1 cellular context compared by ENCODE assay signal in genomic region chr11:73087730-73088129, GRCh38.
TF ChIP-seq lines count a peak whose summit lies in the region.

No MANE protein-coding gene starts in this region.

TF ChIP-seq in GM12878, 131 proteins besides CTCF, POLR2A, EP300 and RAD21 (continued from another document):
- TF ChIP-seq, protein P1, sequence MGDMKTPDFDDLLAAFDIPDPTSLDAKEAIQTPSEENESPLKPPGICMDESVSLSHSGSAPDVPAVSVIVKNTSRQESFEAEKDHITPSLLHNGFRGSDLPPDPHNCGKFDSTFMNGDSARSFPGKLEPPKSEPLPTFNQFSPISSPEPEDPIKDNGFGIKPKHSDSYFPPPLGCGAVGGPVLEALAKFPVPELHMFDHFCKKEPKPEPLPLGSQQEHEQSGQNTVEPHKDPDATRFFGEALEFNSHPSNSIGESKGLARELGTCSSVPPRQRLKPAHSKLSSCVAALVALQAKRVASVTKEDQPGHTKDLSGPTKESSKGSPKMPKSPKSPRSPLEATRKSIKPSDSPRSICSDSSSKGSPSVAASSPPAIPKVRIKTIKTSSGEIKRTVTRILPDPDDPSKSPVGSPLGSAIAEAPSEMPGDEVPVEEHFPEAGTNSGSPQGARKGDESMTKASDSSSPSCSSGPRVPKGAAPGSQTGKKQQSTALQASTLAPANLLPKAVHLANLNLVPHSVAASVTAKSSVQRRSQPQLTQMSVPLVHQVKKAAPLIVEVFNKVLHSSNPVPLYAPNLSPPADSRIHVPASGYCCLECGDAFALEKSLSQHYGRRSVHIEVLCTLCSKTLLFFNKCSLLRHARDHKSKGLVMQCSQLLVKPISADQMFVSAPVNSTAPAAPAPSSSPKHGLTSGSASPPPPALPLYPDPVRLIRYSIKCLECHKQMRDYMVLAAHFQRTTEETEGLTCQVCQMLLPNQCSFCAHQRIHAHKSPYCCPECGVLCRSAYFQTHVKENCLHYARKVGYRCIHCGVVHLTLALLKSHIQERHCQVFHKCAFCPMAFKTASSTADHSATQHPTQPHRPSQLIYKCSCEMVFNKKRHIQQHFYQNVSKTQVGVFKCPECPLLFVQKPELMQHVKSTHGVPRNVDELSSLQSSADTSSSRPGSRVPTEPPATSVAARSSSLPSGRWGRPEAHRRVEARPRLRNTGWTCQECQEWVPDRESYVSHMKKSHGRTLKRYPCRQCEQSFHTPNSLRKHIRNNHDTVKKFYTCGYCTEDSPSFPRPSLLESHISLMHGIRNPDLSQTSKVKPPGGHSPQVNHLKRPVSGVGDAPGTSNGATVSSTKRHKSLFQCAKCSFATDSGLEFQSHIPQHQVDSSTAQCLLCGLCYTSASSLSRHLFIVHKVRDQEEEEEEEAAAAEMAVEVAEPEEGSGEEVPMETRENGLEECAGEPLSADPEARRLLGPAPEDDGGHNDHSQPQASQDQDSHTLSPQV (IDR thresholded peaks at IDR 0.05), result no peak
- TF ChIP-seq NFXL1 (IDR thresholded peaks at IDR 0.05; ENCODE audit: borderline replicate concordance) (no peak), NBN (IDR thresholded peaks at IDR 0.05) (no peak), BCL11A (IDR thresholded peaks at IDR 0.05; ENCODE audit: low read depth, low read length) (no peak), SUPT20H (IDR thresholded peaks at IDR 0.05; ENCODE audit: borderline replicate concordance, control insufficient read depth, low read depth, low read length) (no peak), CBFB (IDR thresholded peaks at IDR 0.05; ENCODE audit: low read depth) (no peak), FOXK2 (IDR thresholded peaks at IDR 0.05) (no peak), NR2C2 (IDR thresholded peaks at IDR 0.05; ENCODE audit: borderline replicate concordance, control insufficient read depth, insufficient read length, low read depth) (no peak), YBX1 (IDR thresholded peaks at IDR 0.05) (no peak), RAD51 (IDR thresholded peaks at IDR 0.05) (no peak), HCFC1 (IDR thresholded peaks at IDR 0.05; ENCODE audit: low read length) (no peak), ASH2L (IDR thresholded peaks at IDR 0.05; ENCODE audit: borderline replicate concordance, low read depth) (no peak), HDAC2 (IDR thresholded peaks at IDR 0.05) (no peak), MEF2B (IDR thresholded peaks at IDR 0.05; ENCODE audit: partially characterized antibody, poor library complexity, severe bottlenecking) (no peak), BHLHE40 (IDR thresholded peaks at IDR 0.05; ENCODE audit: borderline replicate concordance in 1 of 2, low read depth in 2 of 2, low read length in 1 of 2) (peak; percentile 27 to 56; a peak in 1 of 4 replicates), CREM (IDR thresholded peaks at IDR 0.05; ENCODE audit: low read depth) (no peak), SPI1 (IDR thresholded peaks at IDR 0.05; ENCODE audit: borderline replicate concordance, insufficient read depth, low read depth, low read length) (peak; percentile 13; the same call in 1 of the 2 replicates), E2F4 (IDR thresholded peaks at IDR 0.05; ENCODE audit: low read depth, low read length) (no peak), ZNF384 (IDR thresholded peaks at IDR 0.05; ENCODE audit: borderline replicate concordance, low read depth, low read length) (no peak), SMC3 (IDR thresholded peaks at IDR 0.05; ENCODE audit: borderline replicate concordance, low read length) (no peak), NFIC (IDR thresholded peaks at IDR 0.05; ENCODE audit: low read depth, low read length) (0 out of 2 replicates have a peak, but pooled peaks have one; percentile 9), RELA (IDR thresholded peaks at IDR 0.05; ENCODE audit: borderline replicate concordance, partially characterized antibody) (no peak), CBX5 (IDR thresholded peaks at IDR 0.05; ENCODE audit: low read depth) (no peak), DPF2 (IDR thresholded peaks at IDR 0.05) (0 out of 2 replicates have a peak, but pooled peaks have one; percentile 28), NR2C1 (IDR thresholded peaks at IDR 0.05) (no peak), IKZF2 (IDR thresholded peaks at IDR 0.05) (peak; percentile 59 to 61), MXI1 (IDR thresholded peaks at IDR 0.05; ENCODE audit: low read depth, low read length) (no peak), ZZZ3 (IDR thresholded peaks at IDR 0.05; ENCODE audit: control insufficient read depth, insufficient read length, low read depth) (no peak), RUNX3 (IDR thresholded peaks at IDR 0.05; ENCODE audit: low read length) (peak; percentile 37), CEBPB (IDR thresholded peaks at IDR 0.05; ENCODE audit: borderline replicate concordance in 1 of 2, low read depth in 2 of 2, low read length in 2 of 2) (peak in 1 of 2 experiments; percentile 53; a peak in 1 of 4 replicates), POLR2AphosphoS2 (IDR thresholded peaks at IDR 0.05; ENCODE audit: low read depth, low read length) (no peak), CHD2 (IDR thresholded peaks at IDR 0.05; ENCODE audit: borderline replicate concordance, low read depth, low read length) (no peak), BRCA1 (IDR thresholded peaks at IDR 0.05; ENCODE audit: low read depth, low read length) (no peak), POU2F2 (IDR thresholded peaks at IDR 0.05; ENCODE audit: borderline replicate concordance, low read depth, low read length) (no peak), ETV6 (conservative IDR thresholded peaks at IDR 0.05 in 1 of 2, IDR thresholded peaks at IDR 0.05 in 1 of 2; ENCODE audit: borderline replicate concordance in 1 of 2, low read depth in 1 of 2) (no peak), BCLAF1 (IDR thresholded peaks at IDR 0.05) (no peak), EED (IDR thresholded peaks at IDR 0.05; ENCODE audit: low read depth) (peak; percentile 89), ATF7 (IDR thresholded peaks at IDR 0.05; ENCODE audit: low read depth) (no peak), HDGF (IDR thresholded peaks at IDR 0.05) (no peak)
- TF ChIP-seq, protein P2, sequence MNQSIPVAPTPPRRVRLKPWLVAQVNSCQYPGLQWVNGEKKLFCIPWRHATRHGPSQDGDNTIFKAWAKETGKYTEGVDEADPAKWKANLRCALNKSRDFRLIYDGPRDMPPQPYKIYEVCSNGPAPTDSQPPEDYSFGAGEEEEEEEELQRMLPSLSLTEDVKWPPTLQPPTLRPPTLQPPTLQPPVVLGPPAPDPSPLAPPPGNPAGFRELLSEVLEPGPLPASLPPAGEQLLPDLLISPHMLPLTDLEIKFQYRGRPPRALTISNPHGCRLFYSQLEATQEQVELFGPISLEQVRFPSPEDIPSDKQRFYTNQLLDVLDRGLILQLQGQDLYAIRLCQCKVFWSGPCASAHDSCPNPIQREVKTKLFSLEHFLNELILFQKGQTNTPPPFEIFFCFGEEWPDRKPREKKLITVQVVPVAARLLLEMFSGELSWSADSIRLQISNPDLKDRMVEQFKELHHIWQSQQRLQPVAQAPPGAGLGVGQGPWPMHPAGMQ (IDR thresholded peaks at IDR 0.05; ENCODE audit: borderline replicate concordance), result no peak
- TF ChIP-seq, protein P3, sequence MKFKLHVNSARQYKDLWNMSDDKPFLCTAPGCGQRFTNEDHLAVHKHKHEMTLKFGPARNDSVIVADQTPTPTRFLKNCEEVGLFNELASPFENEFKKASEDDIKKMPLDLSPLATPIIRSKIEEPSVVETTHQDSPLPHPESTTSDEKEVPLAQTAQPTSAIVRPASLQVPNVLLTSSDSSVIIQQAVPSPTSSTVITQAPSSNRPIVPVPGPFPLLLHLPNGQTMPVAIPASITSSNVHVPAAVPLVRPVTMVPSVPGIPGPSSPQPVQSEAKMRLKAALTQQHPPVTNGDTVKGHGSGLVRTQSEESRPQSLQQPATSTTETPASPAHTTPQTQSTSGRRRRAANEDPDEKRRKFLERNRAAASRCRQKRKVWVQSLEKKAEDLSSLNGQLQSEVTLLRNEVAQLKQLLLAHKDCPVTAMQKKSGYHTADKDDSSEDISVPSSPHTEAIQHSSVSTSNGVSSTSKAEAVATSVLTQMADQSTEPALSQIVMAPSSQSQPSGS (IDR thresholded peaks at IDR 0.05; ENCODE audit: low read length), result no peak
- TF ChIP-seq, protein P4, sequence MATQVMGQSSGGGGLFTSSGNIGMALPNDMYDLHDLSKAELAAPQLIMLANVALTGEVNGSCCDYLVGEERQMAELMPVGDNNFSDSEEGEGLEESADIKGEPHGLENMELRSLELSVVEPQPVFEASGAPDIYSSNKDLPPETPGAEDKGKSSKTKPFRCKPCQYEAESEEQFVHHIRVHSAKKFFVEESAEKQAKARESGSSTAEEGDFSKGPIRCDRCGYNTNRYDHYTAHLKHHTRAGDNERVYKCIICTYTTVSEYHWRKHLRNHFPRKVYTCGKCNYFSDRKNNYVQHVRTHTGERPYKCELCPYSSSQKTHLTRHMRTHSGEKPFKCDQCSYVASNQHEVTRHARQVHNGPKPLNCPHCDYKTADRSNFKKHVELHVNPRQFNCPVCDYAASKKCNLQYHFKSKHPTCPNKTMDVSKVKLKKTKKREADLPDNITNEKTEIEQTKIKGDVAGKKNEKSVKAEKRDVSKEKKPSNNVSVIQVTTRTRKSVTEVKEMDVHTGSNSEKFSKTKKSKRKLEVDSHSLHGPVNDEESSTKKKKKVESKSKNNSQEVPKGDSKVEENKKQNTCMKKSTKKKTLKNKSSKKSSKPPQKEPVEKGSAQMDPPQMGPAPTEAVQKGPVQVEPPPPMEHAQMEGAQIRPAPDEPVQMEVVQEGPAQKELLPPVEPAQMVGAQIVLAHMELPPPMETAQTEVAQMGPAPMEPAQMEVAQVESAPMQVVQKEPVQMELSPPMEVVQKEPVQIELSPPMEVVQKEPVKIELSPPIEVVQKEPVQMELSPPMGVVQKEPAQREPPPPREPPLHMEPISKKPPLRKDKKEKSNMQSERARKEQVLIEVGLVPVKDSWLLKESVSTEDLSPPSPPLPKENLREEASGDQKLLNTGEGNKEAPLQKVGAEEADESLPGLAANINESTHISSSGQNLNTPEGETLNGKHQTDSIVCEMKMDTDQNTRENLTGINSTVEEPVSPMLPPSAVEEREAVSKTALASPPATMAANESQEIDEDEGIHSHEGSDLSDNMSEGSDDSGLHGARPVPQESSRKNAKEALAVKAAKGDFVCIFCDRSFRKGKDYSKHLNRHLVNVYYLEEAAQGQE (IDR thresholded peaks at IDR 0.05; ENCODE audit: low read depth, low read length), result no peak
- TF ChIP-seq, protein P5, sequence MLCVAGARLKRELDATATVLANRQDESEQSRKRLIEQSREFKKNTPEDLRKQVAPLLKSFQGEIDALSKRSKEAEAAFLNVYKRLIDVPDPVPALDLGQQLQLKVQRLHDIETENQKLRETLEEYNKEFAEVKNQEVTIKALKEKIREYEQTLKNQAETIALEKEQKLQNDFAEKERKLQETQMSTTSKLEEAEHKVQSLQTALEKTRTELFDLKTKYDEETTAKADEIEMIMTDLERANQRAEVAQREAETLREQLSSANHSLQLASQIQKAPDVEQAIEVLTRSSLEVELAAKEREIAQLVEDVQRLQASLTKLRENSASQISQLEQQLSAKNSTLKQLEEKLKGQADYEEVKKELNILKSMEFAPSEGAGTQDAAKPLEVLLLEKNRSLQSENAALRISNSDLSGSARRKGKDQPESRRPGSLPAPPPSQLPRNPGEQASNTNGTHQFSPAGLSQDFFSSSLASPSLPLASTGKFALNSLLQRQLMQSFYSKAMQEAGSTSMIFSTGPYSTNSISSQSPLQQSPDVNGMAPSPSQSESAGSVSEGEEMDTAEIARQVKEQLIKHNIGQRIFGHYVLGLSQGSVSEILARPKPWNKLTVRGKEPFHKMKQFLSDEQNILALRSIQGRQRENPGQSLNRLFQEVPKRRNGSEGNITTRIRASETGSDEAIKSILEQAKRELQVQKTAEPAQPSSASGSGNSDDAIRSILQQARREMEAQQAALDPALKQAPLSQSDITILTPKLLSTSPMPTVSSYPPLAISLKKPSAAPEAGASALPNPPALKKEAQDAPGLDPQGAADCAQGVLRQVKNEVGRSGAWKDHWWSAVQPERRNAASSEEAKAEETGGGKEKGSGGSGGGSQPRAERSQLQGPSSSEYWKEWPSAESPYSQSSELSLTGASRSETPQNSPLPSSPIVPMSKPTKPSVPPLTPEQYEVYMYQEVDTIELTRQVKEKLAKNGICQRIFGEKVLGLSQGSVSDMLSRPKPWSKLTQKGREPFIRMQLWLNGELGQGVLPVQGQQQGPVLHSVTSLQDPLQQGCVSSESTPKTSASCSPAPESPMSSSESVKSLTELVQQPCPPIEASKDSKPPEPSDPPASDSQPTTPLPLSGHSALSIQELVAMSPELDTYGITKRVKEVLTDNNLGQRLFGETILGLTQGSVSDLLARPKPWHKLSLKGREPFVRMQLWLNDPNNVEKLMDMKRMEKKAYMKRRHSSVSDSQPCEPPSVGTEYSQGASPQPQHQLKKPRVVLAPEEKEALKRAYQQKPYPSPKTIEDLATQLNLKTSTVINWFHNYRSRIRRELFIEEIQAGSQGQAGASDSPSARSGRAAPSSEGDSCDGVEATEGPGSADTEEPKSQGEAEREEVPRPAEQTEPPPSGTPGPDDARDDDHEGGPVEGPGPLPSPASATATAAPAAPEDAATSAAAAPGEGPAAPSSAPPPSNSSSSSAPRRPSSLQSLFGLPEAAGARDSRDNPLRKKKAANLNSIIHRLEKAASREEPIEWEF (IDR thresholded peaks at IDR 0.05; ENCODE audit: insufficient replicate concordance, low read depth, low read length), result no peak
TF ChIP-seq in GM12878: peak in this region for 9.
